ENCODE assay signal across 1 cellular context in genomic region chr10:27241640-27242472, GRCh38.
TF ChIP-seq lines count a peak whose summit lies in the region.

No MANE protein-coding gene starts in this region.

TF ChIP-seq in K562, 482 proteins besides CTCF, POLR2A, EP300 and RAD21 (continued from another document and continues in another):
- TF ChIP-seq ZFP36 (IDR thresholded peaks at IDR 0.05; ENCODE audit: low read depth, low read length, partially characterized antibody) (peak; percentile 40), JUN (IDR thresholded peaks at IDR 0.05; ENCODE audit: borderline replicate concordance, low read depth, low read length) (no peak), JUN (CRISPR knock-in tag; IDR thresholded peaks at IDR 0.05; ENCODE audit: borderline replicate concordance) (no peak), ETS2 (tag; IDR thresholded peaks at IDR 0.05; ENCODE audit: borderline replicate concordance, poor library complexity, severe bottlenecking) (no peak), ZBTB1 (CRISPR knock-in tag; IDR thresholded peaks at IDR 0.05; ENCODE audit: borderline replicate concordance, low read depth) (no peak), ZNF263 (CRISPR knock-in tag; IDR thresholded peaks at IDR 0.05; ENCODE audit: borderline replicate concordance) (no peak), CBFA2T2 (conservative IDR thresholded peaks at IDR 0.05) (no peak), ZNF639 (CRISPR knock-in tag; conservative IDR thresholded peaks at IDR 0.05 in 1 of 2, IDR thresholded peaks at IDR 0.05 in 1 of 2) (peak in 1 of 2 experiments; percentile 91; a peak in 2 of 4 replicates), U2AF2 (optimal IDR thresholded peaks at IDR 0.05; ENCODE audit: low read depth, low read length) (no peak), FOSL1 (tag; conservative IDR thresholded peaks at IDR 0.05) (peak; percentile 28), ZNF217 (CRISPR knock-in tag; IDR thresholded peaks at IDR 0.05) (no peak), ADNP (tag; IDR thresholded peaks at IDR 0.05) (0 out of 2 replicates have a peak, but pooled peaks have one; percentile 38), AFF1 (IDR thresholded peaks at IDR 0.05; ENCODE audit: low read depth in 1 of 2, partially characterized antibody in 2 of 2) (peak in 1 of 2 experiments; percentile 86), HDAC1 (IDR thresholded peaks at IDR 0.05) (peak in 1 of 2 experiments; percentile 64; a peak in 1 of 4 replicates), FOXJ2 (tag; IDR thresholded peaks at IDR 0.05) (peak; percentile 77; the same call in 1 of the 2 replicates), PCBP2 (IDR thresholded peaks at IDR 0.05; ENCODE audit: low read depth, low read length, poor library complexity, severe bottlenecking) (no peak), NR2C2 (CRISPR knock-in tag; IDR thresholded peaks at IDR 0.05) (0 out of 2 replicates have a peak, but pooled peaks have one; percentile 18), NR2C2 (tag; IDR thresholded peaks at IDR 0.05) (peak; percentile 96), MTF1 (CRISPR knock-in tag; IDR thresholded peaks at IDR 0.05; ENCODE audit: borderline replicate concordance) (no peak), HMGXB4 (CRISPR knock-in tag; IDR thresholded peaks at IDR 0.05) (no peak), ZNF232 (CRISPR knock-in tag; IDR thresholded peaks at IDR 0.05) (no peak), ZNF280A (IDR thresholded peaks at IDR 0.05; ENCODE audit: low read depth, partially characterized antibody) (no peak), ZNF695 (CRISPR knock-in tag; IDR thresholded peaks at IDR 0.05) (no peak), SIN3A (IDR thresholded peaks at IDR 0.05; ENCODE audit: borderline replicate concordance in 2 of 2, control insufficient read depth in 1 of 2, low read depth in 2 of 2, low read length in 2 of 2) (peak; percentile 21 to 34; a peak in 1 of 4 replicates), TCF3 (CRISPR knock-in tag; IDR thresholded peaks at IDR 0.05) (no peak; the same call in 1 of the 2 replicates), ZNF717 (CRISPR knock-in tag; IDR thresholded peaks at IDR 0.05) (no peak), RNF2 (IDR thresholded peaks at IDR 0.05) (peak; percentile 60), CREB3 (tag; conservative IDR thresholded peaks at IDR 0.05; ENCODE audit: low read depth) (peak; percentile 91), HES1 (IDR thresholded peaks at IDR 0.05; ENCODE audit: low read depth) (no peak), RFX5 (IDR thresholded peaks at IDR 0.05; ENCODE audit: low read depth, low read length) (no peak), SETDB1 (IDR thresholded peaks at IDR 0.05; ENCODE audit: low read length) (no peak), CC2D1A (IDR thresholded peaks at IDR 0.05) (no peak), ZNF444 (CRISPR knock-in tag; IDR thresholded peaks at IDR 0.05) (peak; percentile 23; the same call in 1 of the 2 replicates), ZNF324 (CRISPR knock-in tag; IDR thresholded peaks at IDR 0.05) (no peak), ZNF239 (CRISPR knock-in tag; IDR thresholded peaks at IDR 0.05) (no peak), YBX1 (IDR thresholded peaks at IDR 0.05) (no peak), SP2 (IDR thresholded peaks at IDR 0.05; ENCODE audit: extremely low read depth, low read depth, low read length, poor library complexity, severe bottlenecking) (no peak), GABPA (tag; conservative IDR thresholded peaks at IDR 0.05; ENCODE audit: low read depth) (peak; percentile 96), SIX5 (IDR thresholded peaks at IDR 0.05; ENCODE audit: borderline replicate concordance in 1 of 2, insufficient read depth in 1 of 2, low read depth in 1 of 2, low read length in 2 of 2) (peak; percentile 69 to 70; a peak in 3 of 4 replicates), SUPT5H (IDR thresholded peaks at IDR 0.05) (peak; percentile 82), HDGF (IDR thresholded peaks at IDR 0.05) (no peak), NCOR1 (IDR thresholded peaks at IDR 0.05) (no peak), ZNF644 (tag; IDR thresholded peaks at IDR 0.05; ENCODE audit: low read depth) (peak; percentile 95), ZNF764 (CRISPR knock-in tag; IDR thresholded peaks at IDR 0.05; ENCODE audit: low read depth) (no peak), TAF15 (IDR thresholded peaks at IDR 0.05; ENCODE audit: low read depth, low read length) (no peak), ZNF766 (CRISPR knock-in tag; conservative IDR thresholded peaks at IDR 0.05) (peak; percentile 94), TCFL5 (CRISPR knock-in tag; conservative IDR thresholded peaks at IDR 0.05) (peak; percentile 58; the same call in 1 of the 2 replicates), XRCC5 (IDR thresholded peaks at IDR 0.05; ENCODE audit: low read depth, low read length) (no peak), DMBX1 (CRISPR knock-in tag; IDR thresholded peaks at IDR 0.05; ENCODE audit: borderline replicate concordance) (peak; percentile 87), C11orf30 (IDR thresholded peaks at IDR 0.05; ENCODE audit: low read depth) (no peak), SREBF1 (IDR thresholded peaks at IDR 0.05; ENCODE audit: borderline replicate concordance, low read depth, low read length) (no peak)
